Comparison of ENCODE assay signal across 9 cellular contexts in the genomic region with DNA sequence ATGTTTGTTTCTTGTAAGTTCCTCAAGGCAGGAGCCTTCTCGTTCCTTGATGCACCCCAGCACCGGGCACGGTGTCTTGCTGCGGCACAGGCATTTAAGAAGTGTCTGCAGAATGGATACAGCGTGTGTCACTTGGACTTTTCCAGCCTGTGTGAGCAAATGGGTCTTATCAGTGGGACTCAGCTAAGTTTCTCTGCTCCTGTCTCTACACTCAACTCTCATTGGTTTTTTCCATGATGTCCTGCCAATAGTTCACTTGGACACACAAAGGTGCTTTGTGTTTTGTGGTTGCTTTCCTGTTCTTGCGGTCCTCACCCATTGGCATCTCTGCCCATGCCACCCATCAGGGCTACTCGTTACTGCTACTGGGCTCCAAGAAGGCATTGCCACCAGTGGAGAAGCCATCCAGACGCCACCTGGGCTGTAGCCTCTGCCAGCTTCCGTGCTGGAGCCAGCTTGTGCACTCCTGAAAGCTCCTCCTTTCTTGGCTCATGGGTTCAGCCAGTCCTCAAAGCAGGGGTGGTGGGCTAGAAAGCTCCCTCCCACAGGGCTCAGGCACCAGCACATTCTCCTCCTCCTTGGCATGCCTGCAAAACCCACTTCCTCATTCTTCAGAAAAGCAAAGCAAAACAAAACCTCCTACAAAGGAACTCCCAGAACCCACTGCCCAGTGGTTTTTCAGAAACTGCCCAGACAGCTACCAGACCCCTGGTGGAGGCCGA. TPM values are rescaled to one million over a fixed set of nuclear protein-coding genes. Genes with fewer than 3 reads are reported as not detected.
DNase-seq lines count a peak whose midpoint lies in the region; ATAC-seq, FAIRE-seq and TF ChIP-seq lines count a peak whose summit lies in the region.
"Had no signal": no experiment of that assay in that cellular context is flagged by ENCODE, and none has a peak within 500 bp of the region (broad histone marks: within the 10 kb centered on the region; RNA-seq: fewer than 3 reads in every experiment).

No MANE protein-coding gene starts in this region.

- H3K4me3 Mint-ChIP-seq in endodermal cell = no peak overlapping the region

- POLR2A ChIA-PET in OCI-LY7 (lab: Charles Lee) = interaction anchor here (0.7 to 1.1 kb wide), 2 partner anchors 9 to 269 kb away, joined by 4 to 5 read pairs; no protein-coding TSS in a partner anchor

- intact Hi-C loops in colonic mucosa (cut with DNase I) = no loop called here
- intact Hi-C loops in OCI-LY7 (cut with micrococcal nuclease; ENCODE audit: unreplicated experiment) = no loop called here

- no TSS peak for BruUV-seq in OCI-LY7 (replicated peaks; lab: Mats Ljungman, UMichigan)

- H3K4me2 ChIP-seq in OCI-LY7 (ENCODE audit: low read length) = no peak overlapping the region

- no peaks in the 10 kb centered on the region for H3K27me3 ChIP-seq in colonic mucosa
- H3K27me3 ChIP-seq in endodermal cell (ENCODE audit: control insufficient read depth, insufficient read depth, low read length, poor library complexity, severe bottlenecking) = no peaks in the 10 kb centered on the region

- H3K4me1 Mint-ChIP-seq in endodermal cell = peaks cover 3% of the 10 kb centered on the region

- CTCF ChIA-PET in OCI-LY7 (lab: Charles Lee; ENCODE audit: unreplicated experiment) = no interaction called here

- H3K4me3 ChIP-seq in colonic mucosa (no peak overlapping the region), OCI-LY7 (ENCODE audit: low read depth, low read length, poor library complexity, severe bottlenecking) (no peak overlapping the region), endodermal cell (ENCODE audit: low read length) (no peak overlapping the region)

- H3K9me3 Mint-ChIP-seq in endodermal cell = peaks cover 1% of the 10 kb centered on the region

- H3K27ac Mint-ChIP-seq in endodermal cell = no peak overlapping the region

- no peak overlapping the region for H3K9ac ChIP-seq in colonic mucosa (ENCODE audit: low read depth in 2 of 2, low read length in 2 of 2)
- H3K9ac ChIP-seq in endodermal cell (ENCODE audit: extremely low read depth, low read length, poor library complexity, severe bottlenecking) = no peak overlapping the region

- H3K4me1 ChIP-seq in colonic mucosa (no peaks in the 10 kb centered on the region), OCI-LY7 (ENCODE audit: insufficient read depth, low read length, poor library complexity, severe bottlenecking) (no peaks in the 10 kb centered on the region), endodermal cell (ENCODE audit: control insufficient read depth, insufficient read depth, low read length) (no peaks in the 10 kb centered on the region)

- H3K36me3 ChIP-seq in colonic mucosa (no peaks in the 10 kb centered on the region), OCI-LY7 (ENCODE audit: insufficient read depth, low read length) (no peaks in the 10 kb centered on the region), endodermal cell (ENCODE audit: control insufficient read depth, insufficient read depth, low read length) (no peaks in the 10 kb centered on the region)

- TF ChIP-seq CTCF in colonic mucosa (IDR thresholded peaks at IDR 0.05) (no peak), OCI-LY7 (conservative IDR thresholded peaks at IDR 0.05; ENCODE audit: low read length) (no peak), endodermal cell (conservative IDR thresholded peaks at IDR 0.05) (no peak)

- H3K9me3 ChIP-seq in colonic mucosa = no peaks in the 10 kb centered on the region
- H3K9me3 ChIP-seq in OCI-LY7 (ENCODE audit: low read length) = no peaks in the 10 kb centered on the region
- no peaks in the 10 kb centered on the region for H3K9me3 ChIP-seq in endodermal cell (ENCODE audit: control insufficient read depth, low read length)

- H3K79me2 ChIP-seq in OCI-LY7 (ENCODE audit: insufficient read depth, low read depth, low read length) = no peaks in the 10 kb centered on the region

- 92 to 95% methylated on average over 8 to 10 of the region's 10 CpGs for WGBS in endodermal cell (ENCODE audit: insufficient coverage in 1 of 2, insufficient read length in 1 of 2), 2 experiments

- no peak overlapping the region for H2AFZ ChIP-seq in OCI-LY7 (ENCODE audit: low read length)

- H4K20me1 ChIP-seq in OCI-LY7 (ENCODE audit: insufficient read depth, low read length) = no peaks in the 10 kb centered on the region

- H3K36me3 Mint-ChIP-seq in endodermal cell (ENCODE audit: low read depth) = no peaks in the 10 kb centered on the region

- H3K27me3 Mint-ChIP-seq in endodermal cell (ENCODE audit: insufficient read depth) = peaks cover 2% of the 10 kb centered on the region

- H3K9me2 ChIP-seq in OCI-LY7 (ENCODE audit: insufficient read depth, low read length) = no peaks in the 10 kb centered on the region

- H3K27ac ChIP-seq in colonic mucosa (peak overlapping the region; percentile 63), OCI-LY7 (ENCODE audit: low read depth, low read length, poor library complexity, severe bottlenecking) (no peak overlapping the region), endodermal cell (ENCODE audit: low read depth, low read length) (no peak overlapping the region)

- peak; percentile 93 for ATAC-seq in GM18498 (IDR thresholded peaks at IDR 0.05; ENCODE audit: unreplicated experiment)
- ATAC-seq in HG02798 (IDR thresholded peaks at IDR 0.05; ENCODE audit: poor library complexity, unreplicated experiment) = peak; percentile 74

- FAIRE-seq in RCC 7860 (lab: Jason Lieb, UNC) = peak; percentile 73

- peak; percentile 81 for DNase-seq in RCC 7860 (ENCODE audit: low spot score)
- peak; percentile 46 for DNase-seq in colonic mucosa
- DNase-seq in mucosa of gallbladder (ENCODE audit: low spot score) = peak; percentile 71
- DNase-seq in NCI-H526 treated with DMSO at 0.1 percent for 48 hours (lab: John Stamatoyannopoulos, UW) = no peak
- no peak for DNase-seq in OCI-LY7 (ENCODE audit: low spot score)
- DNase-seq in endodermal cell = no peak

RNA-seq across cellular contexts. Expression of gene IL1R2, which starts 41.4 kb away (rescaled TPM):
- 100 to 1,000 TPM in 1 of 2 donors, 10 to 100 TPM in 1; 50.1 to 152 TPM for total RNA-seq in colonic mucosa
- 2.3 TPM for total RNA-seq in mucosa of gallbladder
- not detected in 2 replicates for total RNA-seq in OCI-LY7 (2014; rRNA removed; shearing (Covaris generic))
- total RNA-seq in OCI-LY7 (2022) = not detected in 2 replicates
- total RNA-seq in endodermal cell = under 1 TPM in 1 of 2 donors, not detected in 1; 0.73 TPM
- polyA plus RNA-seq in endodermal cell (2013, experiment 1 of 2) = not detected
- not detected for polyA plus RNA-seq in endodermal cell (2013, experiment 2 of 2)
- total RNA-seq: T-helper 2 cell treated with Interferon-gamma antibody and Interleukin-4, amounts not matched to agents 100 ng/mL and 5 ng/mL, for 36 hours had no signal

Comparison
In these comparisons a context has a peak if more than half of its experiments do, and no peak if none do; other contexts are left out.
1. DNase-seq: peak in RCC 7860 (single experiment), colonic mucosa (single experiment) and mucosa of gallbladder (single experiment); none in NCI-H526 treated with DMSO at 0.1 percent for 48 hours (single experiment), OCI-LY7 (single experiment) and endodermal cell (single experiment).
2. RNA of gene IL1R2, which starts 41.4 kb away (total RNA-seq): 50.1 to 152 TPM in colonic mucosa; 2.3 TPM in mucosa of gallbladder (single experiment), 0.73 TPM in endodermal cell and not detected in OCI-LY7; every median in the first group is over 10 times any median in the second.